In the genomic region with DNA sequence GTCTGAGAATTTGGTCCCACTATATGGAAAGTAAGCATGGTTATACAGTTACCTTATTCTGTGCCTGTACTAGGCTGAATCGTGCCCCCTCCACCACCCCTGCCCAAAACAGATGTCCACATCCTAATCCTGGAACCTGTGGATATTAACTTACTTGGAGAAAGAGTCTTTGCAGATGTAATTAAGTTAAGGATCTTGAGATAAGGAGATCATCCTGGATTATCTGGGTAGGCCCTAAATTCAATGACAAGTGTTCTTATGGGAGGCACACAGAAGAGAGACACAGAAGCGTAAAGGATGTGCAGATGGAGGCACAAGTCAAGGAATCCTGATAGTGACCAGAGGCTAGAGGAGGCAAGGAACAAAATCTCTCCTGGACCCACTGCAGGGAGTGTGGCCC, we compare ENCODE assay signal across 20 cellular contexts.
"Had no signal": no experiment of that assay in that cellular context is flagged by ENCODE, and none has a peak within 500 bp of the region (broad histone marks: within the 10 kb centered on the region; RNA-seq: fewer than 3 reads in every experiment).

No MANE protein-coding gene starts in this region.

- ATAC-seq: activated CD4-positive, alpha-beta T cell treated with anti-CD3 and anti-CD28 coated beads for 36 hours; T-cell had no signal

- H3K36me3 Mint-ChIP-seq: T-cell had no signal

- H3K9me3 Mint-ChIP-seq: activated T-cell treated with anti-CD3 and anti-CD28 coated beads, Interleukin-2, amount 50 U/mL, for 24 hours had no signal

- DNase-seq: activated CD4-positive, alpha-beta memory T cell treated with anti-CD3 and anti-CD28 coated beads, Interleukin-2, amount 10 ng/mL, durations not matched to agents 7 days and 5 days; activated CD4-positive, alpha-beta T cell treated with anti-CD3 and anti-CD28 coated beads for 36 hours; activated CD4-positive, alpha-beta T cell treated with anti-CD3 and anti-CD28 coated beads, Interleukin-2, amount 50 U/mL, for 1 hour; activated CD8-positive, alpha-beta memory T cell treated with anti-CD3 and anti-CD28 coated beads, Interleukin-2, amount 50 U/mL, for 48 hours; activated effector memory CD4-positive, alpha-beta T cell treated with anti-CD3 and anti-CD28 coated beads, Interleukin-2, amount 50 U/mL, for 16 hours; activated naive CD4-positive, alpha-beta T cell treated with Interleukin-2 at 50 U/mL for 16 hours; activated T-cell treated with anti-CD3 and anti-CD28 coated beads, Interleukin-2, amount 50 U/mL, for 24 hours; adrenal gland; anterior cingulate cortex; cerebellar nuclear complex; MM.1S; NCI-H1105 treated with DMSO at 0.1 percent for 48 hours; NCI-H1436 treated with DMSO at 0.1 percent for 48 hours; NCI-H187; NCI-H2081; NCI-H446; NCI-H526; SIG-M5; T-cell had no signal

- H3K4me3 Mint-ChIP-seq: activated CD4-positive, alpha-beta memory T cell treated with anti-CD3 and anti-CD28 coated beads, Interleukin-2, amount 10 ng/mL, durations not matched to agents 7 days and 5 days; activated CD4-positive, alpha-beta T cell treated with anti-CD3 and anti-CD28 coated beads for 36 hours; activated naive CD8-positive, alpha-beta T cell; activated T-cell treated with anti-CD3 and anti-CD28 coated beads, Interleukin-2, amount 50 U/mL, for 24 hours; T-cell had no signal

- H3K27ac Mint-ChIP-seq: activated CD4-positive, alpha-beta memory T cell treated with anti-CD3 and anti-CD28 coated beads, Interleukin-2, amount 10 ng/mL, durations not matched to agents 7 days and 5 days; activated CD4-positive, alpha-beta T cell treated with anti-CD3 and anti-CD28 coated beads for 36 hours; activated naive CD8-positive, alpha-beta T cell; activated T-cell treated with anti-CD3 and anti-CD28 coated beads, Interleukin-2, amount 50 U/mL, for 24 hours; T-cell had no signal

- H3K27me3 Mint-ChIP-seq: activated naive CD8-positive, alpha-beta T cell; activated T-cell treated with anti-CD3 and anti-CD28 coated beads, Interleukin-2, amount 50 U/mL, for 24 hours; T-cell had no signal
